8 cellular contexts compared by ENCODE assay signal in the genomic region with DNA sequence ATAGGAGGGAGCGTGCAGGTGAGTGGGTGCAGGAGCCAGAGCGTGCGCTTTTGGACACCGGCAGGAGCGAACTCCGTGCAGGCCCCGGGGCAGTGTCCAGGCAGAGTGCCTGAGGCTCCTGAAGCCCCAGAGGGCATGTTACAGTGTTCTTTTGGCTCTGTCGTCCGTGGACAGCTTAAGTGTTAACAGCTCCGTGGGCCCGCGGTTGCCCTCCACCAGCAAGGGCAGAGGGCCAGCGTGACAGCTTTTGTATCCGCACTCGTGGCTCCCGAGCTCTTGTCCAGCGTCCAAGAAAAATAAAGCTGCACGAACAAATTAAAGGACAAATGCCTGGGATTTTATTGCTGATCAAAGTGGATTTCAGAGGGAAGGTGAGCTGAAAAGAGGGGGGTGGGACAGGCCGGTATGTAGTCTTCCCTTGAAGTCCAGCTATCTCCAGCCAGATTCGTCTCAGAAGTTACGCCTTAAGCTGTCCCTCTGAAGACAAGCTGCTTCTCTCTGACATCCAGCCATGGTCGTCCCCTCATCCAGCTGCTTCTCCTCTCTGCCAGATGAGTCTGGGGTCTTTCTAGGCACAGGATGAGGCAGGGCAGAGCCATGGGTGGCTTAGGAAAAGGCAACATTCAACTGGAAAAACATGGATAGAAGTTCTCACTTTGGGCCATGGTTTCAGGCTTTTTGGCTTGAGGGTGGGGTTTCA. TPM values are rescaled to one million over a fixed set of nuclear protein-coding genes. Genes with fewer than 3 reads are reported as not detected.
DNase-seq lines count a peak whose midpoint lies in the region; ATAC-seq and TF ChIP-seq lines count a peak whose summit lies in the region.

No MANE protein-coding gene starts in this region.

- H3K4me1 Mint-ChIP-seq in CD14-positive monocyte = peaks cover 79% of the 10 kb centered on the region

- DNase-seq in CD14-positive monocyte (ENCODE audit: low spot score) (no peak), pons (ENCODE audit: low spot score) (no peak), H4 (ENCODE audit: low spot score) (no peak), NCI-H187 (lab: John Stamatoyannopoulos, UW) (no peak)
- DNase-seq in effector memory CD4-positive, alpha-beta T cell = no peak

- H3K4me2 ChIP-seq in OCI-LY1 (ENCODE audit: low read length) = peak overlapping the region; percentile 97

- H3K79me2 ChIP-seq in OCI-LY1 (ENCODE audit: insufficient read depth, low read length) = peaks cover 13% of the 10 kb centered on the region; the same call in 1 of the 2 replicates

- H3K27ac Mint-ChIP-seq in CD14-positive monocyte = peak overlapping the region in 4 of 7 donors; percentile 92 to 98 (median 94)

- H3K27me3 ChIP-seq in OCI-LY1 (ENCODE audit: insufficient read depth, low read length) = no peaks in the 10 kb centered on the region
- no peaks in the 10 kb centered on the region for H3K27me3 ChIP-seq in effector memory CD4-positive, alpha-beta T cell (replicated peaks; ENCODE audit: control insufficient read depth, insufficient read depth, low read length, poor library complexity, severe bottlenecking)
- no peaks in the 10 kb centered on the region for H3K27me3 ChIP-seq in neuron (ENCODE audit: insufficient read depth, low read length)

- 0 out of 2 replicates have a peak, but pooled peaks cover 3% of the 10 kb centered on the region for H3F3A ChIP-seq in OCI-LY1 (ENCODE audit: insufficient read depth, low read length)

- H3K36me3 ChIP-seq in OCI-LY1 (ENCODE audit: insufficient read depth, low read length) (peaks cover 11% of the 10 kb centered on the region), neuron (ENCODE audit: insufficient read depth, low read length) (no peaks in the 10 kb centered on the region)
- no peaks in the 10 kb centered on the region for H3K36me3 ChIP-seq in effector memory CD4-positive, alpha-beta T cell (ENCODE audit: control insufficient read depth, insufficient read depth, low read length)

- peaks cover 2 to 17% of the 10 kb centered on the region in 2 donors for H3K36me3 Mint-ChIP-seq in CD14-positive monocyte

- H2AFZ ChIP-seq in OCI-LY1 (ENCODE audit: low read length) (peak overlapping the region; percentile 96), neuron (ENCODE audit: low read depth, low read length) (peak overlapping the region; percentile 97)

- H3K27me3 Mint-ChIP-seq in CD14-positive monocyte (ENCODE audit: low read depth in 3 of 3) = peaks cover 0 to 3% (median 0%) of the 10 kb centered on the region in 3 donors

- no peak for ATAC-seq in HG02970 (IDR thresholded peaks at IDR 0.05; ENCODE audit: low FRiP score, unreplicated experiment)

- no peaks in the 10 kb centered on the region for H3K9me2 ChIP-seq in OCI-LY1 (ENCODE audit: low read depth, low read length)

- TF ChIP-seq CTCF in CD14-positive monocyte (IDR thresholded peaks at IDR 0.05) (no peak), OCI-LY1 (IDR thresholded peaks at IDR 0.05; ENCODE audit: low read length) (no peak)

- H3K9ac ChIP-seq in OCI-LY1 (ENCODE audit: low read length) = peak overlapping the region; percentile 72

- peak overlapping the region; percentile 73 for H3K4me3 ChIP-seq in OCI-LY1 (ENCODE audit: low read depth, low read length, poor library complexity, severe bottlenecking)
- H3K4me3 ChIP-seq in effector memory CD4-positive, alpha-beta T cell (ENCODE audit: insufficient read depth, low read depth, low read length, poor library complexity, severe bottlenecking) = peak overlapping the region; percentile 89
- peak overlapping the region; percentile 71 for H3K4me3 ChIP-seq in neuron (ENCODE audit: low read length)

- H3K27ac ChIP-seq in OCI-LY1 (ENCODE audit: low read depth, low read length, poor library complexity, severe bottlenecking) = peak overlapping the region; percentile 76
- H3K27ac ChIP-seq in effector memory CD4-positive, alpha-beta T cell (ENCODE audit: insufficient read depth, low read length, poor library complexity, severe bottlenecking) = peak overlapping the region; percentile 99

- intact Hi-C loops in CD14-positive monocyte (cut with micrococcal nuclease) = no loop called here

- H3K4me1 ChIP-seq in OCI-LY1 (ENCODE audit: insufficient read depth, low read length, severe bottlenecking) (peaks cover 41% of the 10 kb centered on the region), neuron (ENCODE audit: insufficient read depth, low read length) (peaks cover 27% of the 10 kb centered on the region)
- peaks cover 22% of the 10 kb centered on the region for H3K4me1 ChIP-seq in effector memory CD4-positive, alpha-beta T cell (ENCODE audit: control insufficient read depth, insufficient read depth, low read length, poor library complexity, severe bottlenecking)

- no peaks in the 10 kb centered on the region for H4K20me1 ChIP-seq in OCI-LY1 (ENCODE audit: insufficient read depth, low read length)

- H3K9me3 ChIP-seq in OCI-LY1 (ENCODE audit: low read length) (no peaks in the 10 kb centered on the region), neuron (ENCODE audit: low read length) (no peaks in the 10 kb centered on the region)
- no peaks in the 10 kb centered on the region for H3K9me3 ChIP-seq in effector memory CD4-positive, alpha-beta T cell (ENCODE audit: control insufficient read depth, low read length)

- H3K4me3 Mint-ChIP-seq in CD14-positive monocyte = peak overlapping the region in 1 of 2 donors; percentile 100

- peaks cover 0 to 13% (median 6%) of the 10 kb centered on the region in 7 donors for H3K9me3 Mint-ChIP-seq in CD14-positive monocyte

RNA-seq across cellular contexts. Expression of a gene that starts 1.0 kb away (rescaled TPM):
- polyA plus RNA-seq in CD14-positive monocyte = 100 to 1,000 TPM; 110 to 112 TPM
- 43.0 and 65.6 TPM in 2 replicates for total RNA-seq in H4 (2014; rRNA removed; shearing (Covaris generic))

RNA-seq across cellular contexts. Expression of a gene that starts 6.6 kb away (rescaled TPM):
- polyA plus RNA-seq in CD14-positive monocyte = 10 to 100 TPM in 1 of 2 donors, 1 to 10 TPM in 1; 7.8 to 12.2 TPM
- total RNA-seq in H4 (2014; rRNA removed; shearing (Covaris generic)) = 92.3 and 106 TPM in 2 replicates

RNA-seq across cellular contexts. Expression of a gene that starts 11.3 kb away (rescaled TPM):
- under 1 TPM; 0.21 to 0.31 TPM for polyA plus RNA-seq in CD14-positive monocyte
- total RNA-seq in H4 (2014; rRNA removed; shearing (Covaris generic)) = 28.6 and 39.0 TPM in 2 replicates

RNA-seq across cellular contexts. Expression of a gene that starts 39.0 kb away (rescaled TPM):
- polyA plus RNA-seq in CD14-positive monocyte = 10 to 100 TPM; 27.1 to 35.0 TPM
- 4.9 and 5.8 TPM in 2 replicates for total RNA-seq in H4 (2014; rRNA removed; shearing (Covaris generic))

RNA-seq across cellular contexts. Expression of a gene that starts 45.7 kb away (rescaled TPM):
- under 1 TPM in 1 of 2 donors, not detected in 1; 0.40 TPM for polyA plus RNA-seq in CD14-positive monocyte
- total RNA-seq in H4 (2014; rRNA removed; shearing (Covaris generic)) = 1.5 and 2.1 TPM in 2 replicates
